Comparison of ENCODE assay signal across 8 cellular contexts in the genomic region with DNA sequence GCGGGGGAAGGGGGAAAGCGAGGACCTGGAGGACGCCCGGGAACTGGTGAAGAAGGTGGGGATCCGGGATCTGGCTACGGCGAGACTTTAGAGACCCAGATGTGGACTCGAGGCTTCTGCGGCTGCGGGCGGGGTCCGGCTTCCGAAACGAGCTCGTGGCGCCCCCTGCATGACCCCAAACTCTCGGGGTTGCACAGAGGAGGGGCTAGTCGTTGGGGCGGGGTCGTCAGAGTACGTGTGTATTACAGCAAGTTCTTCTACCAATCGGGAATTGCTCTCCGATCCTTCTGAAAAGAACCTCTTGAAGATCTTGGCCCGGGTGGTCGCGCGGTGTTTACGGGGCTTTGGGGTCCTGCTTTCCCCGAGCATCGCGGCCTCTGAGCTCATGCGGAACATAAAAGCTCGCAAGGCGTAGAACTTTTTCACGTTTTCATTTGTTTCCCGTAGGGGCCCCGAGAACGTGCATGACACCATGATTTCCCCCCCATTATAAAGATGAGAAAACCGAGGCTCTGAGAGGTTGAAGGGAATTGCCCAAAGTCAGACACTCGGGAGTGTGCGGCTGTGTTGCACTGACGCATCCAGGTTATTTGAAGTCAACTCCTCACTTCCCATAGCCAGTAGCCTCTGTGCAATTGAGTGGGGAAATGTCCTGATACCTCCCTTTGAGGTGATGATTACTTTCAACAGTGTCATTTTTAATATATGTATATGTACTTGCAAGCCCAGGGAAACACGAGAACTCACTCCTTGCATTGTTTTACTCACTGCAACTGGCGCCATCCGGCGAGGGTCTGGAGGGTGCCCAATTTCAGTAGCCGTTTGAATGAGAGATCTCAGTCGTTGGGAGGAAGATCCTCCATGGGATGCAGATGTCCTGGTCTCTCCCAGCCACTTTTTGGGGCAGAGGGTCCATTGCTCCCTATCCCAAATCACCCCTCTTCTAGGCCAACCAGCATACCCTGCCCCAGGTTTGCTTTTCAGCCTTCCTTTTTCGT. TPM values are rescaled to one million over a fixed set of nuclear protein-coding genes. Genes with fewer than 3 reads are reported as not detected.
DNase-seq lines count a peak whose midpoint lies in the region; ATAC-seq lines count a peak whose summit lies in the region.

Gene BEND4 (minus strand): TSS at position 149 of the 998 bp plus-strand sequence. CDS start 512 bp downstream, outside the sequence.

- peaks cover 13% of the 10 kb centered on the region for H3K4me1 ChIP-seq in thymus (ENCODE audit: control insufficient read depth, insufficient read depth, low read length)

- peaks cover 26% of the 10 kb centered on the region for H3K27me3 ChIP-seq in thymus (ENCODE audit: control insufficient read depth, insufficient read depth)

- peak within 1 kb of the TSS; percentile 16 for H3K27ac Mint-ChIP-seq in T-helper 1 cell treated with Interleukin-12 subunit alpha and Interleukin-12 subunit beta and Interleukin-4 antibody, amounts not matched to agents 30 μg/mL and 1 μg/mL, for 36 hours
- H3K27ac Mint-ChIP-seq in T-helper 17 cell (no peak within 1 kb of the TSS), immature natural killer cell (no peak within 1 kb of the TSS)

- H3K36me3 Mint-ChIP-seq in T-helper 1 cell treated with Interleukin-12 subunit alpha and Interleukin-12 subunit beta and Interleukin-4 antibody, amounts not matched to agents 30 μg/mL and 1 μg/mL, for 36 hours (ENCODE audit: low read depth), result peaks cover 4% of the 10 kb centered on the region
- H3K36me3 Mint-ChIP-seq in T-helper 17 cell (ENCODE audit: low read depth) (peaks cover 8% of the 10 kb centered on the region), immature natural killer cell (peaks cover 0 to 11% (median 3%) of the 10 kb centered on the region in 3 donors)

- peak within 1 kb of the TSS; percentile 63 for H3K4me3 ChIP-seq in thymus (ENCODE audit: low read length)

- no peaks in the 10 kb centered on the region for H3K9me3 ChIP-seq in T-helper 17 cell (ENCODE audit: control insufficient read depth, low read length, poor library complexity, severe bottlenecking)
- no peaks in the 10 kb centered on the region for H3K9me3 ChIP-seq in thymus (ENCODE audit: control insufficient read depth)

- WGBS in thymus, result 12% methylated on average over 49 of the region's 49 CpGs

- no peaks in the 10 kb centered on the region for H3K9me3 Mint-ChIP-seq in T-helper 1 cell treated with Interleukin-12 subunit alpha and Interleukin-12 subunit beta and Interleukin-4 antibody, amounts not matched to agents 30 μg/mL and 1 μg/mL, for 36 hours
- peaks cover 0 to 3% (median under 1%) of the 10 kb centered on the region in 6 donors for H3K9me3 Mint-ChIP-seq in immature natural killer cell

- peaks cover 6% of the 10 kb centered on the region for H3K4me1 Mint-ChIP-seq in T-helper 1 cell treated with Interleukin-12 subunit alpha and Interleukin-12 subunit beta and Interleukin-4 antibody, amounts not matched to agents 30 μg/mL and 1 μg/mL, for 36 hours (ENCODE audit: low read depth)
- H3K4me1 Mint-ChIP-seq in T-helper 17 cell (peaks cover 9% of the 10 kb centered on the region), immature natural killer cell (peaks cover 18 to 33% of the 10 kb centered on the region in 2 donors)

- no peak for DNase-seq in T-helper 1 cell
- DNase-seq in T-helper 17 cell, result no peak
- no peak for DNase-seq in immature natural killer cell
- no peak for DNase-seq in activated CD4-positive, CD25-positive, alpha-beta regulatory T cell treated with anti-CD3 and anti-CD28 coated beads, Interleukin-2, amount 50 U/mL, for 72 hours

- H3K27ac ChIP-seq in thymus (ENCODE audit: low read depth), result no peak within 1 kb of the TSS

- H3K27me3 Mint-ChIP-seq in T-helper 1 cell treated with Interleukin-12 subunit alpha and Interleukin-12 subunit beta and Interleukin-4 antibody, amounts not matched to agents 30 μg/mL and 1 μg/mL, for 36 hours (ENCODE audit: low read depth), result peaks cover 59% of the 10 kb centered on the region
- H3K27me3 Mint-ChIP-seq in T-helper 17 cell (peaks cover 57% of the 10 kb centered on the region), immature natural killer cell (ENCODE audit: low read depth in 3 of 3) (peaks cover 13 to 41% (median 15%) of the 10 kb centered on the region in 3 donors)

- H3K4me3 Mint-ChIP-seq in T-helper 1 cell treated with Interleukin-12 subunit alpha and Interleukin-12 subunit beta and Interleukin-4 antibody, amounts not matched to agents 30 μg/mL and 1 μg/mL, for 36 hours, result peak within 1 kb of the TSS; percentile 41
- H3K4me3 Mint-ChIP-seq in T-helper 17 cell, result peak within 1 kb of the TSS; percentile 85
- peak within 1 kb of the TSS; percentile 75 to 79 (median 76) for H3K4me3 Mint-ChIP-seq in immature natural killer cell

- ATAC-seq in HG02763 (IDR thresholded peaks at IDR 0.05; ENCODE audit: unreplicated experiment) (peak; percentile 11), T-helper 17 cell (peak; percentile 15), HG03565 (IDR thresholded peaks at IDR 0.05; ENCODE audit: unreplicated experiment) (no peak)

- H3K36me3 ChIP-seq in thymus (ENCODE audit: control insufficient read depth, insufficient read depth), result no peaks in the 10 kb centered on the region

RNA-seq across cellular contexts. Expression of gene BEND4, which starts in this region (rescaled TPM):
- under 1 TPM; 0.42 to 0.47 TPM for total RNA-seq in T-helper 17 cell
- polyA plus RNA-seq in immature natural killer cell (under 1 TPM in 2 of 3 donors, not detected in 1; 0.14 to 0.24 TPM), thymus (0.23 TPM)

Comparison
In these comparisons a context has a peak if more than half of its experiments do, and no peak if none do; other contexts are left out.
1. Peak in ATAC-seq in T-helper 17 cell; RNA of the gene not detected or under 1 TPM.